19 cellular contexts compared by ENCODE assay signal in the genomic region with DNA sequence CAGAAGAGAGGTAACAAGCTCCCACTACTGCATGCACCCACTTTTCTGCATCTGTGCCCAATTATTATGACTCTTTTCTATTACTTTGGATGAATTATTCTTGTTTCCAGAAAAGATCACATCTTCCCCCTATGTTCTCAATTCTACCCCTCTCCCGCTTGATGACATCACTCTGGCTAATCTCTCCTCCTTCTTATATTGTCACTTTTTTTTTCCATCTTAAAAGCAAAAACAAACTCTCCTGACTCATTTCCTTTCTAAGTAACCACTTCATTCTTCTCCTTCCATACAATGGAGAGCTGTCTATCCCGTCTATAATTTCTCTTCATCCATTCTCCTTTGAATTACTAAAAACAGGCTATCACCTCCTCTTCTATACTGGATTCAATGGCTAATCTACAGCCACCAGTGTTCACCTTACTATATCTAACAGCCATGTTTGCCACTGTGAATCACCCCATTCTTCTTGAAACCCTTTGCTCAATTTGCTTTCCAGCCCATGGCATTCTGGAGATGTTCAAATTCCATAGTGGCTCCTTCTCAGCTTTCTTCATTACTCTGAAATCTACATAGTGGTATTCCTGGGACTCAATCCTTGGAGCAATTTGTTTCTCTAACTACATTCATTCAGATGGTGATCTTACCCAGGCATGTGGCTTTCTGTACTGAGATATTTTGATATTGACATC.
DNase-seq lines count a peak whose midpoint lies in the region; ATAC-seq and TF ChIP-seq lines count a peak whose summit lies in the region.
"Had no signal": no experiment of that assay in that cellular context is flagged by ENCODE, and none has a peak within 500 bp of the region (broad histone marks: within the 10 kb centered on the region; RNA-seq: fewer than 3 reads in every experiment).

No MANE protein-coding gene starts in this region.

- no peaks in the 10 kb centered on the region for H3K79me1 ChIP-seq in IMR-90 (ENCODE audit: low read depth in 1 of 2, low read length in 2 of 2)
- no peaks in the 10 kb centered on the region for H3K79me1 ChIP-seq in mesendoderm (ENCODE audit: low read length)

- H3K18ac ChIP-seq in IMR-90 (ENCODE audit: low read depth, low read length) (peak overlapping the region; percentile 92; the same call in 1 of the 2 replicates), mesendoderm (ENCODE audit: low read length) (no peak overlapping the region)

- H3K27ac Mint-ChIP-seq in activated T-helper 1 cell treated with anti-CD3 and anti-CD28 coated beads, Interleukin-12 subunit alpha, Interleukin-12 subunit beta, Interleukin-2, Interleukin-4 antibody, amounts not matched to agents 30 ng/mL and 10 ng/mL and 1 ng/mL, durations not matched to agents 14 hours and 24 hours and 36 hours: no peak overlapping the region
- H3K27ac Mint-ChIP-seq: activated CD4-positive, alpha-beta memory T cell treated with anti-CD3 and anti-CD28 coated beads for 36 hours; IgD-negative memory B cell had no signal

- no peak for TF ChIP-seq POLR2A in IMR-90 (IDR thresholded peaks at IDR 0.05; ENCODE audit: low read depth, low read length)

- H3K4me1 Mint-ChIP-seq in activated T-helper 1 cell treated with anti-CD3 and anti-CD28 coated beads, Interleukin-12 subunit alpha, Interleukin-12 subunit beta, Interleukin-2, Interleukin-4 antibody, amounts not matched to agents 30 ng/mL and 10 ng/mL and 1 ng/mL, durations not matched to agents 14 hours and 24 hours and 36 hours (ENCODE audit: low read depth): no peaks in the 10 kb centered on the region
- H3K4me1 Mint-ChIP-seq: IgD-negative memory B cell had no signal

- peak overlapping the region; percentile 71 for H2AFZ ChIP-seq in IMR-90 (replicated peaks; ENCODE audit: low read length, poor library complexity)

- H3K27ac ChIP-seq in IMR-90 (ENCODE audit: insufficient read depth, low read length): peak overlapping the region; percentile 17; the same call in 1 of the 2 replicates
- H3K27ac ChIP-seq in mesendoderm (ENCODE audit: low read depth, low read length): no peak overlapping the region
- H3K27ac ChIP-seq: gastrocnemius medialis, right atrium auricular region, transverse colon had no signal

- H3K4me3 ChIP-seq in IMR-90 (ENCODE audit: insufficient read depth, low read depth, low read length) (no peak overlapping the region), cardiac fibroblast (replicated peaks in 1 of 2; ENCODE audit: low read depth in 2 of 2, low read length in 2 of 2) (no peak overlapping the region), mesendoderm (ENCODE audit: low read length) (no peak overlapping the region)
- H3K4me3 ChIP-seq: gastrocnemius medialis, lung, right atrium auricular region, transverse colon had no signal

- H3K27me3 Mint-ChIP-seq in activated T-helper 1 cell treated with anti-CD3 and anti-CD28 coated beads, Interleukin-12 subunit alpha, Interleukin-12 subunit beta, Interleukin-2, Interleukin-4 antibody, amounts not matched to agents 30 ng/mL and 10 ng/mL and 1 ng/mL, durations not matched to agents 14 hours and 24 hours and 36 hours (ENCODE audit: insufficient read depth): peaks cover 8% of the 10 kb centered on the region
- H3K27me3 Mint-ChIP-seq: activated CD4-positive, alpha-beta memory T cell treated with anti-CD3 and anti-CD28 coated beads for 36 hours; IgD-negative memory B cell had no signal

- peak overlapping the region; percentile 67; the same call in 1 of the 2 replicates for H3K4me2 ChIP-seq in IMR-90 (ENCODE audit: low read depth, low read length)
- no peak overlapping the region for H3K4me2 ChIP-seq in mesendoderm (ENCODE audit: low read length)

- H3K9me1 ChIP-seq in IMR-90 (ENCODE audit: insufficient read depth, low read length): peaks cover 2% of the 10 kb centered on the region; the same call in 1 of the 2 replicates

- H2BK20ac ChIP-seq in IMR-90 (ENCODE audit: low read depth, low read length): peak overlapping the region; percentile 99

- H3K23ac ChIP-seq in IMR-90 (ENCODE audit: low read depth, low read length) (peak overlapping the region; percentile 95), mesendoderm (ENCODE audit: low read length) (no peak overlapping the region)

- dilution Hi-C loops in IMR-90 (cut with HindIII; ENCODE audit: low sequenced_read_pairs, unreplicated experiment): no loop called here

- H3K4ac ChIP-seq in IMR-90 (ENCODE audit: low read depth, low read length): peak overlapping the region; percentile 94
- H3K4ac ChIP-seq in mesendoderm (ENCODE audit: low read depth, low read length): no peak overlapping the region

- peak; percentile 80 for ATAC-seq in IMR-90 (ENCODE audit: low read depth)
- ATAC-seq: gastrocnemius medialis had no signal

- BruUV-seq in IMR-90 (replicated peaks; lab: Mats Ljungman, UMichigan): no TSS peak

- H3K9me3 ChIP-seq in IMR-90 (ENCODE audit: control insufficient read depth, insufficient read depth, low read length): no peaks in the 10 kb centered on the region
- H3K9me3 ChIP-seq: gastrocnemius medialis, right atrium auricular region, transverse colon had no signal

- H2BK15ac ChIP-seq in IMR-90 (ENCODE audit: low read depth, low read length) (peak overlapping the region; percentile 96), mesendoderm (replicated peaks; ENCODE audit: low read depth) (no peak overlapping the region)

- H3K9ac ChIP-seq in IMR-90 (ENCODE audit: low read depth, low read length) (no peak overlapping the region), mesendoderm (ENCODE audit: low read length) (no peak overlapping the region)

- DNase-seq in Daoy (ENCODE audit: low read depth) (peak; percentile 60), IMR-90 (peak; percentile 78), cardiac fibroblast (ENCODE audit: low read depth in 2 of 2) (peak; percentile 50 to 83), mesendoderm (peak; percentile 36), DMS79 (lab: John Stamatoyannopoulos, UW) (no peak), iPS-NIHi11 (ENCODE audit: low spot score) (no peak), MV-4-11 (lab: John Stamatoyannopoulos, UW) (no peak)
- no peak for DNase-seq in activated T-helper 1 cell treated with anti-CD3 and anti-CD28 coated beads, Interleukin-12 subunit alpha, Interleukin-12 subunit beta, Interleukin-2, Interleukin-4 antibody, amounts not matched to agents 30 ng/mL and 10 ng/mL and 1 ng/mL, durations not matched to agents 14 hours and 24 hours and 36 hours (ENCODE audit: low spot score)
- DNase-seq: activated CD4-positive, alpha-beta memory T cell treated with anti-CD3 and anti-CD28 coated beads for 36 hours; anterior cingulate cortex; DMS153; gastrocnemius medialis; GOT3; NCI-H1105; stimulated activated CD4-positive, alpha-beta T cell treated with anti-CD3 and anti-CD28 coated beads, Interleukin-4, amount 100 ng/mL, for 24 hours; transverse colon had no signal

- peak overlapping the region; percentile 93 for H2BK120ac ChIP-seq in IMR-90 (ENCODE audit: low read depth, low read length)
- H2BK120ac ChIP-seq in mesendoderm (ENCODE audit: low read depth, low read length): no peak overlapping the region

- H4K5ac ChIP-seq in IMR-90 (ENCODE audit: low read depth, low read length): peak overlapping the region; percentile 68; the same call in 1 of the 2 replicates
- H4K5ac ChIP-seq in mesendoderm (ENCODE audit: low read length): no peak overlapping the region

- H3K79me2 ChIP-seq in mesendoderm (ENCODE audit: control insufficient read depth, insufficient read depth, low read length): no peaks in the 10 kb centered on the region

- H3K27me3 ChIP-seq in IMR-90 (ENCODE audit: control insufficient read depth, insufficient read depth, low read length) (no peaks in the 10 kb centered on the region), mesendoderm (ENCODE audit: insufficient read depth, low read length, poor library complexity) (no peaks in the 10 kb centered on the region)
- H3K27me3 ChIP-seq: gastrocnemius medialis, right atrium auricular region, transverse colon had no signal

- peak overlapping the region; percentile 3; the same call in 1 of the 2 replicates for H3K56ac ChIP-seq in IMR-90 (ENCODE audit: extremely low read depth, insufficient read depth, low read length)
- no peak overlapping the region for H3K56ac ChIP-seq in mesendoderm (ENCODE audit: low read length)

- peak overlapping the region; percentile 80 for H4K91ac ChIP-seq in IMR-90 (ENCODE audit: insufficient read depth, low read depth, low read length)

- no peak overlapping the region for H3K4me3 Mint-ChIP-seq in activated T-helper 1 cell treated with anti-CD3 and anti-CD28 coated beads, Interleukin-12 subunit alpha, Interleukin-12 subunit beta, Interleukin-2, Interleukin-4 antibody, amounts not matched to agents 30 ng/mL and 10 ng/mL and 1 ng/mL, durations not matched to agents 14 hours and 24 hours and 36 hours
- H3K4me3 Mint-ChIP-seq: activated CD4-positive, alpha-beta memory T cell treated with anti-CD3 and anti-CD28 coated beads for 36 hours; IgD-negative memory B cell had no signal

- H2AK5ac ChIP-seq in IMR-90 (ENCODE audit: low read depth, low read length) (peak overlapping the region; percentile 95), mesendoderm (ENCODE audit: low read length) (no peak overlapping the region)

- peak overlapping the region; percentile 92 for H3K14ac ChIP-seq in IMR-90 (replicated peaks; ENCODE audit: low read depth, low read length)

- CTCF ChIA-PET in IMR-90 (lab: Yijun Ruan, JAX): no interaction called here

- in situ Hi-C loops in IMR-90 (cut with MboI; ENCODE audit: low sequenced_read_pairs): no loop called here

- intact Hi-C loops in IMR-90 (cut with micrococcal nuclease): no loop called here
- intact Hi-C loops in activated T-helper 1 cell treated with anti-CD3 and anti-CD28 coated beads, Interleukin-12 subunit alpha, Interleukin-12 subunit beta, Interleukin-2, Interleukin-4 antibody, amounts not matched to agents 30 ng/mL and 10 ng/mL and 1 ng/mL, durations not matched to agents 14 hours and 24 hours and 36 hours (cut with micrococcal nuclease): no loop called here

- H3K36me3 Mint-ChIP-seq in activated T-helper 1 cell treated with anti-CD3 and anti-CD28 coated beads, Interleukin-12 subunit alpha, Interleukin-12 subunit beta, Interleukin-2, Interleukin-4 antibody, amounts not matched to agents 30 ng/mL and 10 ng/mL and 1 ng/mL, durations not matched to agents 14 hours and 24 hours and 36 hours (ENCODE audit: low read depth): no peaks in the 10 kb centered on the region
- H3K36me3 Mint-ChIP-seq: activated CD4-positive, alpha-beta memory T cell treated with anti-CD3 and anti-CD28 coated beads for 36 hours; IgD-negative memory B cell had no signal

- H4K20me1 ChIP-seq in IMR-90 (ENCODE audit: insufficient read depth, low read length): no peaks in the 10 kb centered on the region

- POLR2A ChIA-PET in IMR-90 (lab: Charles Lee; ENCODE audit: unreplicated experiment): no interaction called here

- H4K8ac ChIP-seq in IMR-90 (ENCODE audit: low read depth in 2 of 2, low read length in 2 of 2): peak overlapping the region; percentile 73 to 95; a peak in 3 of 4 replicates
- H4K8ac ChIP-seq in mesendoderm (ENCODE audit: low read depth, low read length): no peak overlapping the region

- H3K9me3 Mint-ChIP-seq in activated T-helper 1 cell treated with anti-CD3 and anti-CD28 coated beads, Interleukin-12 subunit alpha, Interleukin-12 subunit beta, Interleukin-2, Interleukin-4 antibody, amounts not matched to agents 30 ng/mL and 10 ng/mL and 1 ng/mL, durations not matched to agents 14 hours and 24 hours and 36 hours: no peaks in the 10 kb centered on the region
- H3K9me3 Mint-ChIP-seq: activated CD4-positive, alpha-beta memory T cell treated with anti-CD3 and anti-CD28 coated beads for 36 hours; IgD-negative memory B cell had no signal

- TF ChIP-seq CTCF in IMR-90 (conservative IDR thresholded peaks at IDR 0.05; ENCODE audit: low read depth, low read length): no peak
- TF ChIP-seq CTCF in cardiac fibroblast (IDR thresholded peaks at IDR 0.05; ENCODE audit: low read depth, low read length): no peak

- TF ChIP-seq RAD21 in IMR-90 (IDR thresholded peaks at IDR 0.05; ENCODE audit: low read length): no peak

- H3K36me3 ChIP-seq in IMR-90 (ENCODE audit: control insufficient read depth, insufficient read depth, low read length) (no peaks in the 10 kb centered on the region), mesendoderm (ENCODE audit: control insufficient read depth, insufficient read depth, low read length) (no peaks in the 10 kb centered on the region)
- H3K36me3 ChIP-seq: gastrocnemius medialis, transverse colon had no signal

- H2AK9ac ChIP-seq in IMR-90 (replicated peaks; ENCODE audit: low read depth, low read length, poor library complexity): no peak overlapping the region

- H3K4me1 ChIP-seq in IMR-90 (ENCODE audit: control insufficient read depth, insufficient read depth, low read length) (peaks cover 5% of the 10 kb centered on the region; the same call in 1 of the 2 replicates), mesendoderm (ENCODE audit: control insufficient read depth, low read depth, low read length) (peaks cover 2% of the 10 kb centered on the region)
- H3K4me1 ChIP-seq: gastrocnemius medialis, transverse colon had no signal

- WGBS in IMR-90 (ENCODE audit: extremely low coverage in 2 of 2, insufficient read length in 1 of 2), 2 experiments: 8% methylated on average over 2 of the region's 2 CpGs; no CpG with 5 or more reads in 1 of the 2 experiments
- no CpG with 5 or more reads among the region's 2 CpGs for WGBS in mesendoderm (ENCODE audit: extremely low coverage, insufficient coverage, low lambda C conversion rate)

- H2BK5ac ChIP-seq in IMR-90 (ENCODE audit: low read depth, low read length, poor library complexity, severe bottlenecking) (peak overlapping the region; percentile 94), mesendoderm (ENCODE audit: low read length) (no peak overlapping the region)

Comparison
In these comparisons a context has a peak if more than half of its experiments do, and no peak if none do; other contexts are left out.
1. DNase-seq: peak in Daoy (single experiment), IMR-90 (single experiment), cardiac fibroblast (2 of 2) and mesendoderm (single experiment); none in activated T-helper 1 cell treated with anti-CD3 and anti-CD28 coated beads, Interleukin-12 subunit alpha, Interleukin-12 subunit beta, Interleukin-2, Interleukin-4 antibody, amounts not matched to agents 30 ng/mL and 10 ng/mL and 1 ng/mL, durations not matched to agents 14 hours and 24 hours and 36 hours (single experiment), DMS79 (single experiment), iPS-NIHi11 (single experiment) and MV-4-11 (single experiment).